In the genomic region with DNA sequence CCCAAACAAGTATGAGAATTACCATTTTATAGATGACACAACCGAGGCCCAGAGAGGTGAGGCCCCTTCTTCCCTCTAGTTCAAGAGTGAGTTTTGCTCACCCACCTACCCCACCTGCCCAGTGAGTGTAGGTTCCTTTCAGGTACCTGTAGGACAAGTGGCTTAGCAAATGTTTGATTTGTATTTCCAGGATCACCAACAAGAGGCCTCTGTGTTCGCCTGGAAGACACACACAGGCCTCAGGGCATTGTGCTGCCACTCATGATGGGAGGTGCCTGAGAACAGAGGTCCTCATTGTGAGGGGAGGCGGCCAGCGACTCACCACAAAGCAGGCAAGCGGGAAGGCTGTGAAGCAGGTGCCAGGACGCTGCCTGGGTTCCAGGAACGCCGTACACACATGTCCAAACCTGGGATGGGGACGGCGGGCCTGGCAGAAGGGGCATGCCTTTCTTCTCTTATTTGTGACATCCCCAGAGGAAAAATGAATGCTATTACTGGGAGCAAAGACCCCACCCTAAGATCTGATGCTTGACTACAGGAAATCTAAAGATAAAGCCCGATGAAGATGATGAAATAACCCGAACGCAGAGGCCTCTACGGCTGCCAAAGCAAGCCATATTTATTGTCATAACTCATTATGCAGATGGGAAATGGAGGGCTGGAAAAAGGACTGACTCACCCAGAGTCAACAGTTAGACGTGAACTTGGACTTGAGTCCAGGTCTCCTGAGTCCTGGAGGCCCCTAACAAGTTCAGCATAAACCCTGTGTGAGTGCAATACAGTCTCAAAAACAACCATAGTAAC, we compare ENCODE assay signal across 9 cellular contexts.
DNase-seq lines count a peak whose midpoint lies in the region; ATAC-seq and TF ChIP-seq lines count a peak whose summit lies in the region.
"Had no signal": no experiment of that assay in that cellular context is flagged by ENCODE, and none has a peak within 500 bp of the region (broad histone marks: within the 10 kb centered on the region; RNA-seq: fewer than 3 reads in every experiment).

No MANE protein-coding gene starts in this region.

- no peaks in the 10 kb centered on the region for H3K36me3 Mint-ChIP-seq in activated CD4-positive, alpha-beta memory T cell treated with anti-CD3 and anti-CD28 coated beads, Interleukin-2, amount 10 ng/mL, durations not matched to agents 7 days and 5 days (ENCODE audit: low read depth)

- POLR2A ChIA-PET in activated CD4-positive, alpha-beta memory T cell treated with anti-CD3 and anti-CD28 coated beads, Interleukin-2, amount 10 ng/mL, durations not matched to agents 7 days and 5 days (lab: Charles Lee), result interaction anchor here (1.2 kb wide), 1 partner anchor 17 kb away, joined by 3 read pairs; no protein-coding TSS in a partner anchor

- no peak for TF ChIP-seq EP300 in suprapubic skin (IDR thresholded peaks at IDR 0.05)

- WGBS in suprapubic skin, result 35% methylated on average over 11 of the region's 15 CpGs

- H3K4me3 ChIP-seq in ACC112 (ENCODE audit: low read depth, low read length) (peak overlapping the region; percentile 17), suprapubic skin (no peak overlapping the region)

- CTCF ChIA-PET in activated CD4-positive, alpha-beta memory T cell treated with anti-CD3 and anti-CD28 coated beads, Interleukin-2, amount 10 ng/mL, durations not matched to agents 7 days and 5 days (lab: Charles Lee), result no interaction called here

- no peaks in the 10 kb centered on the region for H3K9me3 ChIP-seq in suprapubic skin

- H3K36me3 ChIP-seq in ACC112 (ENCODE audit: insufficient read depth, low read length) (peaks cover 5% of the 10 kb centered on the region; the same call in 1 of the 2 replicates), suprapubic skin (no peaks in the 10 kb centered on the region)

- H3K79me2 ChIP-seq in ACC112 (ENCODE audit: control insufficient read depth, insufficient read depth, low read length, unreplicated experiment), result peaks cover 29% of the 10 kb centered on the region

- H3K4me3 Mint-ChIP-seq in activated CD4-positive, alpha-beta memory T cell treated with anti-CD3 and anti-CD28 coated beads, Interleukin-2, amount 10 ng/mL, durations not matched to agents 7 days and 5 days, result no peak overlapping the region
- H3K4me3 Mint-ChIP-seq: activated B cell treated with CpG ODN at 0.5 μM for 24 hours had no signal

- H3K4me1 ChIP-seq in ACC112 (ENCODE audit: control insufficient read depth, insufficient read depth, low read length, unreplicated experiment) (peaks cover 58% of the 10 kb centered on the region), suprapubic skin (peaks cover 58% of the 10 kb centered on the region)

- ATAC-seq in GM21576 (IDR thresholded peaks at IDR 0.05; ENCODE audit: unreplicated experiment), result no peak
- no peak for ATAC-seq in HG03039 (IDR thresholded peaks at IDR 0.05; ENCODE audit: unreplicated experiment)

- H3K27me3 Mint-ChIP-seq in activated CD4-positive, alpha-beta memory T cell treated with anti-CD3 and anti-CD28 coated beads, Interleukin-2, amount 10 ng/mL, durations not matched to agents 7 days and 5 days, result no peaks in the 10 kb centered on the region
- H3K27me3 Mint-ChIP-seq: activated B cell treated with CpG ODN at 0.5 μM for 24 hours had no signal

- peak overlapping the region; percentile 99 for H3K27ac ChIP-seq in ACC112 (ENCODE audit: low read depth, low read length)
- peak overlapping the region; percentile 82 for H3K27ac ChIP-seq in suprapubic skin

- DNase-seq in NCI-H1105 (lab: John Stamatoyannopoulos, UW) (peak; percentile 25), amygdala (lab: John Stamatoyannopoulos, UW) (peak in 50 of 56 donors; percentile 21 to 91 (median 71)), inferior parietal cortex (ENCODE audit: extremely low spot score) (peak; percentile 68), suprapubic skin (ENCODE audit: low spot score in 2 of 2) (peak in 1 of 2 donors; percentile 77)
- no peak for DNase-seq in activated CD4-positive, alpha-beta memory T cell treated with anti-CD3 and anti-CD28 coated beads, Interleukin-2, amount 10 ng/mL, durations not matched to agents 7 days and 5 days
- DNase-seq: activated B cell treated with CpG ODN at 0.5 μM for 24 hours had no signal

- TF ChIP-seq CTCF in suprapubic skin (IDR thresholded peaks at IDR 0.05), result no peak

- peaks cover 14% of the 10 kb centered on the region for H3K4me1 Mint-ChIP-seq in activated CD4-positive, alpha-beta memory T cell treated with anti-CD3 and anti-CD28 coated beads, Interleukin-2, amount 10 ng/mL, durations not matched to agents 7 days and 5 days
- H3K4me1 Mint-ChIP-seq: activated B cell treated with CpG ODN at 0.5 μM for 24 hours had no signal

- TF ChIP-seq POLR2A in suprapubic skin (IDR thresholded peaks at IDR 0.05), result no peak

- H3K27ac Mint-ChIP-seq in activated CD4-positive, alpha-beta memory T cell treated with anti-CD3 and anti-CD28 coated beads, Interleukin-2, amount 10 ng/mL, durations not matched to agents 7 days and 5 days, result no peak overlapping the region
- H3K27ac Mint-ChIP-seq: activated B cell treated with CpG ODN at 0.5 μM for 24 hours had no signal

- H3K27me3 ChIP-seq in ACC112 (ENCODE audit: insufficient read depth, low read length), result no peaks in the 10 kb centered on the region
- H3K27me3 ChIP-seq in suprapubic skin, result no peaks in the 10 kb centered on the region

- no peaks in the 10 kb centered on the region for H3K9me3 Mint-ChIP-seq in activated CD4-positive, alpha-beta memory T cell treated with anti-CD3 and anti-CD28 coated beads, Interleukin-2, amount 10 ng/mL, durations not matched to agents 7 days and 5 days
- H3K9me3 Mint-ChIP-seq: activated B cell treated with CpG ODN at 0.5 μM for 24 hours had no signal

- no peak overlapping the region for H2AFZ ChIP-seq in ACC112 (ENCODE audit: low read length, unreplicated experiment)
